Comparison of ENCODE assay signal across 32 cellular contexts in genomic region chr16:17852977-17853702, GRCh38.
"Had no signal": no experiment of that assay in that cellular context is flagged by ENCODE, and none has a peak within 500 bp of the region (broad histone marks: within the 10 kb centered on the region; RNA-seq: fewer than 3 reads in every experiment).

No MANE protein-coding gene starts in this region.

- H2AFZ ChIP-seq: PC-9 had no signal

- H3K36me3 ChIP-seq: SJCRH30, WERI-Rb-1 had no signal

- H3K27me3 ChIP-seq: SJCRH30 had no signal

- H3K4me3 ChIP-seq: PC-9, SJCRH30, SK-N-MC had no signal

- H3K4me1 ChIP-seq: SJCRH30 had no signal

- H3K9me3 ChIP-seq: SJCRH30 had no signal

- FAIRE-seq: RCC 7860 had no signal

- H3K4me2 ChIP-seq: KMS-11, PC-9 had no signal

- DNase-seq: activated CD4-positive, alpha-beta memory T cell treated with anti-CD3 and anti-CD28 coated beads, Interleukin-2, amount 10 ng/mL, durations not matched to agents 7 days and 5 days; activated CD4-positive, alpha-beta T cell treated with anti-CD3 and anti-CD28 coated beads for 1 hour; activated CD4-positive, alpha-beta T cell treated with anti-CD3 and anti-CD28 coated beads for 48 hours; activated CD4-positive, CD25-positive, alpha-beta regulatory T cell; activated CD8-positive, alpha-beta memory T cell treated with anti-CD3 and anti-CD28 coated beads for 24 hours; activated CD8-positive, alpha-beta memory T cell treated with anti-CD3 and anti-CD28 coated beads, Interleukin-2, amount 10 ng/mL, durations not matched to agents 7 days and 5 days; activated CD8-positive, alpha-beta memory T cell treated with anti-CD3 and anti-CD28 coated beads, Interleukin-2, amount 50 U/mL, for 48 hours; activated effector memory CD4-positive, alpha-beta T cell treated with Interleukin-2 at 50 U/mL for 16 hours; activated naive CD4-positive, alpha-beta T cell treated with anti-CD3 and anti-CD28 coated beads, Interleukin-2, amount 10 ng/mL, durations not matched to agents 7 days and 5 days; activated naive CD8-positive, alpha-beta T cell treated with anti-CD3 and anti-CD28 coated beads, Interleukin-2, amount 50 U/mL, for 24 hours; activated T-cell treated with anti-CD3 and anti-CD28 coated beads, Interleukin-2, amount 50 U/mL, for 48 hours; anterior cingulate cortex; central memory CD4-positive, alpha-beta T cell; MM.1S; NCI-H1048; NCI-H1105 treated with DMSO at 0.1 percent for 48 hours; NCI-H1436; NCI-H1694; NCI-H1930; NCI-H2081 treated with DMSO at 0.1 percent for 48 hours; NCI-H226; NCI-H446 treated with DMSO at 0.1 percent for 48 hours; NCI-H524; NCI-H69; PC-9; Right ventricle myocardium superior; SJCRH30; T1000; WERI-Rb-1 had no signal

- ATAC-seq: activated CD8-positive, alpha-beta memory T cell treated with anti-CD3 and anti-CD28 coated beads, Interleukin-2, amount 10 ng/mL, durations not matched to agents 7 days and 5 days; activated naive CD8-positive, alpha-beta T cell treated with anti-CD3 and anti-CD28 coated beads, Interleukin-2, amount 50 U/mL, for 24 hours had no signal

- H3K27ac ChIP-seq: KMS-11, PC-9, SJCRH30, SK-N-MC, WERI-Rb-1 had no signal

- H3K9ac ChIP-seq: KMS-11 had no signal
